In the genomic region with DNA sequence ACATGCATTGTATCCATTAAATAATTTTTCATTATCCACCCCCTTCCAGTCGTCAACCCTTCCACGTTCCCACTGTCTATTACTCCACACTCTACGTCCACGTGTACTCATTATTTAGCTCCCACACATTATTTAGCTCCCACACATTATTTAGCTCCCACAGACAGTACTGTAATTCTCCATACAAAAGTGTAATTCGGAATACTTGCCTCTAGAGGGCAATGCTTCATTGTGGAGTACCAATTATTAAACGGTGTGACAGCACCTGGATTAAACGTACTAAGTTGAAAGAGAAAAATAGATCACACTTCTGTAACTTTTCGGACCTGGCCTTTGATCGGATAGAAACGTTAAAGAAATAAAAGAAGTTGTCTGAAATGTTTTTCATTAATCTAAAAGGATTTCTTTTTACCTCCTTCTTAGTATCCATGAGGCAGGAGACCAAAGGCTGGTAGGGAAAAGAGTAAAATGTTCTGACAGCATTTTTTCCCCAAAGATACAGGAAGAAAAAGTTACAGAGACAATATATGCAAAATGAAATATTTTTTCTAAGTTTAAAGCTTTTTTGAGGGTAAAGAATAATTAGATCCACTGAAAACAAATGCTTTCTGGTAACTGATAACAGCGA, we compare ENCODE assay signal across 8 cellular contexts.
DNase-seq lines count a peak whose midpoint lies in the region; ATAC-seq and TF ChIP-seq lines count a peak whose summit lies in the region.

No MANE protein-coding gene starts in this region.

- peak; percentile 7 for DNase-seq in G401 (ENCODE audit: low spot score)
- DNase-seq in NCI-H82 (lab: John Stamatoyannopoulos, UW), result peak; percentile 71
- DNase-seq in colonic mucosa, result no peak
- DNase-seq in naive thymus-derived CD8-positive, alpha-beta T cell, result peak in 3 of 10 donors; percentile 7 to 14 (median 9)
- no peak for DNase-seq in midbrain (lab: John Stamatoyannopoulos, UW)
- DNase-seq in OCI-M2 (lab: John Stamatoyannopoulos, UW; ENCODE audit: unreplicated experiment), result no peak

- H3K4me1 ChIP-seq in colonic mucosa, result no peaks in the 10 kb centered on the region

- no peak overlapping the region for H3K27ac ChIP-seq in colonic mucosa

- H3K4me3 ChIP-seq in colonic mucosa, result no peak overlapping the region

- H3K27me3 ChIP-seq in colonic mucosa, result no peaks in the 10 kb centered on the region

- H3K4me1 Mint-ChIP-seq in naive thymus-derived CD8-positive, alpha-beta T cell, result no peaks in the 10 kb centered on the region

- peaks cover 0 to 10% (median 0%) of the 10 kb centered on the region in 3 donors for H3K36me3 Mint-ChIP-seq in naive thymus-derived CD8-positive, alpha-beta T cell

- in situ Hi-C loops in G401 (cut with HindIII; ENCODE audit: low sequenced_read_pairs), result no loop called here

- peak; percentile 51 for TF ChIP-seq CTCF in colonic mucosa (IDR thresholded peaks at IDR 0.05)

- no peaks in the 10 kb centered on the region for H3K9me3 Mint-ChIP-seq in naive thymus-derived CD8-positive, alpha-beta T cell

- no peak overlapping the region for H3K27ac Mint-ChIP-seq in naive thymus-derived CD8-positive, alpha-beta T cell

- intact Hi-C loops in colonic mucosa (cut with DNase I), result no loop called here

- POLR2A ChIA-PET in naive thymus-derived CD8-positive, alpha-beta T cell (lab: Charles Lee), result no interaction called here

- H3K9ac ChIP-seq in colonic mucosa (ENCODE audit: low read depth in 2 of 2, low read length in 2 of 2), result no peak overlapping the region

- H3K9me3 ChIP-seq in colonic mucosa, result no peaks in the 10 kb centered on the region

- peaks cover 0 to 6% (median 0%) of the 10 kb centered on the region in 5 donors for H3K27me3 Mint-ChIP-seq in naive thymus-derived CD8-positive, alpha-beta T cell

- H3K36me3 ChIP-seq in colonic mucosa, result no peaks in the 10 kb centered on the region

- no peak overlapping the region for H3K4me3 Mint-ChIP-seq in naive thymus-derived CD8-positive, alpha-beta T cell

- ATAC-seq in GM21360 (IDR thresholded peaks at IDR 0.05; ENCODE audit: unreplicated experiment) (peak; percentile 98), HG03442 (IDR thresholded peaks at IDR 0.05; ENCODE audit: unreplicated experiment) (peak; percentile 97)
- ATAC-seq in naive thymus-derived CD8-positive, alpha-beta T cell, result peak; percentile 41 to 63

Comparison
In these comparisons a context has a peak if more than half of its experiments do, and no peak if none do; other contexts are left out.
1. DNase-seq: peak in G401 (single experiment) and NCI-H82 (single experiment); none in colonic mucosa (single experiment), midbrain (single experiment) and OCI-M2 (single experiment).
2. Peak in every context shown above with its lines, with median percentiles within 50 percentile points of each other: ATAC-seq.